In genomic region chr17:75855310-75856061, GRCh38 we compare ENCODE assay signal across 1 cellular context.
TF ChIP-seq lines count a peak whose summit lies in the region.

WBP2 (minus strand) TSS chr17:75855335; CDS start chr17:75855297, 38 bp downstream.

TF ChIP-seq in GM12878, 131 proteins besides CTCF, POLR2A, EP300 and RAD21 (continued from another document and continues in another):
- peak; percentile 92 for TF ChIP-seq CREM (IDR thresholded peaks at IDR 0.05; ENCODE audit: low read depth)
- TF ChIP-seq SREBF2 (IDR thresholded peaks at IDR 0.05; ENCODE audit: low read length): no peak
- TF ChIP-seq SIX5 (IDR thresholded peaks at IDR 0.05; ENCODE audit: low read depth, low read length, severe bottlenecking): peak; percentile 99
- TF ChIP-seq, protein P1, sequence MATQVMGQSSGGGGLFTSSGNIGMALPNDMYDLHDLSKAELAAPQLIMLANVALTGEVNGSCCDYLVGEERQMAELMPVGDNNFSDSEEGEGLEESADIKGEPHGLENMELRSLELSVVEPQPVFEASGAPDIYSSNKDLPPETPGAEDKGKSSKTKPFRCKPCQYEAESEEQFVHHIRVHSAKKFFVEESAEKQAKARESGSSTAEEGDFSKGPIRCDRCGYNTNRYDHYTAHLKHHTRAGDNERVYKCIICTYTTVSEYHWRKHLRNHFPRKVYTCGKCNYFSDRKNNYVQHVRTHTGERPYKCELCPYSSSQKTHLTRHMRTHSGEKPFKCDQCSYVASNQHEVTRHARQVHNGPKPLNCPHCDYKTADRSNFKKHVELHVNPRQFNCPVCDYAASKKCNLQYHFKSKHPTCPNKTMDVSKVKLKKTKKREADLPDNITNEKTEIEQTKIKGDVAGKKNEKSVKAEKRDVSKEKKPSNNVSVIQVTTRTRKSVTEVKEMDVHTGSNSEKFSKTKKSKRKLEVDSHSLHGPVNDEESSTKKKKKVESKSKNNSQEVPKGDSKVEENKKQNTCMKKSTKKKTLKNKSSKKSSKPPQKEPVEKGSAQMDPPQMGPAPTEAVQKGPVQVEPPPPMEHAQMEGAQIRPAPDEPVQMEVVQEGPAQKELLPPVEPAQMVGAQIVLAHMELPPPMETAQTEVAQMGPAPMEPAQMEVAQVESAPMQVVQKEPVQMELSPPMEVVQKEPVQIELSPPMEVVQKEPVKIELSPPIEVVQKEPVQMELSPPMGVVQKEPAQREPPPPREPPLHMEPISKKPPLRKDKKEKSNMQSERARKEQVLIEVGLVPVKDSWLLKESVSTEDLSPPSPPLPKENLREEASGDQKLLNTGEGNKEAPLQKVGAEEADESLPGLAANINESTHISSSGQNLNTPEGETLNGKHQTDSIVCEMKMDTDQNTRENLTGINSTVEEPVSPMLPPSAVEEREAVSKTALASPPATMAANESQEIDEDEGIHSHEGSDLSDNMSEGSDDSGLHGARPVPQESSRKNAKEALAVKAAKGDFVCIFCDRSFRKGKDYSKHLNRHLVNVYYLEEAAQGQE (IDR thresholded peaks at IDR 0.05; ENCODE audit: low read depth, low read length): no peak
- TF ChIP-seq SMAD1 (IDR thresholded peaks at IDR 0.05; ENCODE audit: low read depth, partially characterized antibody): peak; percentile 84
- TF ChIP-seq, protein P2, sequence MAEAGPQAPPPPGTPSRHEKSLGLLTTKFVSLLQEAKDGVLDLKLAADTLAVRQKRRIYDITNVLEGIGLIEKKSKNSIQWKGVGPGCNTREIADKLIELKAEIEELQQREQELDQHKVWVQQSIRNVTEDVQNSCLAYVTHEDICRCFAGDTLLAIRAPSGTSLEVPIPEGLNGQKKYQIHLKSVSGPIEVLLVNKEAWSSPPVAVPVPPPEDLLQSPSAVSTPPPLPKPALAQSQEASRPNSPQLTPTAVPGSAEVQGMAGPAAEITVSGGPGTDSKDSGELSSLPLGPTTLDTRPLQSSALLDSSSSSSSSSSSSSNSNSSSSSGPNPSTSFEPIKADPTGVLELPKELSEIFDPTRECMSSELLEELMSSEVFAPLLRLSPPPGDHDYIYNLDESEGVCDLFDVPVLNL (IDR thresholded peaks at IDR 0.05; ENCODE audit: low read depth, low read length): no peak
- peak in 1 of 2 experiments; percentile 75; a peak in 2 of 4 replicates for TF ChIP-seq ETV6 (conservative IDR thresholded peaks at IDR 0.05 in 1 of 2, IDR thresholded peaks at IDR 0.05 in 1 of 2; ENCODE audit: borderline replicate concordance in 1 of 2, low read depth in 1 of 2)
- peak; percentile 100 for TF ChIP-seq HCFC1 (IDR thresholded peaks at IDR 0.05; ENCODE audit: low read length)
- TF ChIP-seq, protein P3, sequence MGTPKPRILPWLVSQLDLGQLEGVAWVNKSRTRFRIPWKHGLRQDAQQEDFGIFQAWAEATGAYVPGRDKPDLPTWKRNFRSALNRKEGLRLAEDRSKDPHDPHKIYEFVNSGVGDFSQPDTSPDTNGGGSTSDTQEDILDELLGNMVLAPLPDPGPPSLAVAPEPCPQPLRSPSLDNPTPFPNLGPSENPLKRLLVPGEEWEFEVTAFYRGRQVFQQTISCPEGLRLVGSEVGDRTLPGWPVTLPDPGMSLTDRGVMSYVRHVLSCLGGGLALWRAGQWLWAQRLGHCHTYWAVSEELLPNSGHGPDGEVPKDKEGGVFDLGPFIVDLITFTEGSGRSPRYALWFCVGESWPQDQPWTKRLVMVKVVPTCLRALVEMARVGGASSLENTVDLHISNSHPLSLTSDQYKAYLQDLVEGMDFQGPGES (IDR thresholded peaks at IDR 0.05): peak; percentile 62; the same call in 1 of the 2 replicates
- peak; percentile 86 for TF ChIP-seq PML (IDR thresholded peaks at IDR 0.05; ENCODE audit: low read length)
- TF ChIP-seq, protein P4, sequence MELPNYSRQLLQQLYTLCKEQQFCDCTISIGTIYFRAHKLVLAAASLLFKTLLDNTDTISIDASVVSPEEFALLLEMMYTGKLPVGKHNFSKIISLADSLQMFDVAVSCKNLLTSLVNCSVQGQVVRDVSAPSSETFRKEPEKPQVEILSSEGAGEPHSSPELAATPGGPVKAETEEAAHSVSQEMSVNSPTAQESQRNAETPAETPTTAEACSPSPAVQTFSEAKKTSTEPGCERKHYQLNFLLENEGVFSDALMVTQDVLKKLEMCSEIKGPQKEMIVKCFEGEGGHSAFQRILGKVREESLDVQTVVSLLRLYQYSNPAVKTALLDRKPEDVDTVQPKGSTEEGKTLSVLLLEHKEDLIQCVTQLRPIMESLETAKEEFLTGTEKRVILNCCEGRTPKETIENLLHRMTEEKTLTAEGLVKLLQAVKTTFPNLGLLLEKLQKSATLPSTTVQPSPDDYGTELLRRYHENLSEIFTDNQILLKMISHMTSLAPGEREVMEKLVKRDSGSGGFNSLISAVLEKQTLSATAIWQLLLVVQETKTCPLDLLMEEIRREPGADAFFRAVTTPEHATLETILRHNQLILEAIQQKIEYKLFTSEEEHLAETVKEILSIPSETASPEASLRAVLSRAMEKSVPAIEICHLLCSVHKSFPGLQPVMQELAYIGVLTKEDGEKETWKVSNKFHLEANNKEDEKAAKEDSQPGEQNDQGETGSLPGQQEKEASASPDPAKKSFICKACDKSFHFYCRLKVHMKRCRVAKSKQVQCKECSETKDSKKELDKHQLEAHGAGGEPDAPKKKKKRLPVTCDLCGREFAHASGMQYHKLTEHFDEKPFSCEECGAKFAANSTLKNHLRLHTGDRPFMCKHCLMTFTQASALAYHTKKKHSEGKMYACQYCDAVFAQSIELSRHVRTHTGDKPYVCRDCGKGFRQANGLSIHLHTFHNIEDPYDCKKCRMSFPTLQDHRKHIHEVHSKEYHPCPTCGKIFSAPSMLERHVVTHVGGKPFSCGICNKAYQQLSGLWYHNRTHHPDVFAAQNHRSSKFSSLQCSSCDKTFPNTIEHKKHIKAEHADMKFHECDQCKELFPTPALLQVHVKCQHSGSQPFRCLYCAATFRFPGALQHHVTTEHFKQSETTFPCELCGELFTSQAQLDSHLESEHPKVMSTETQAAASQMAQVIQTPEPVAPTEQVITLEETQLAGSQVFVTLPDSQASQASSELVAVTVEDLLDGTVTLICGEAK (IDR thresholded peaks at IDR 0.05; ENCODE audit: borderline replicate concordance): peak; percentile 83; the same call in 1 of the 2 replicates
- TF ChIP-seq MTA3 (IDR thresholded peaks at IDR 0.05; ENCODE audit: borderline replicate concordance, low read length): no peak
- TF ChIP-seq MYB (IDR thresholded peaks at IDR 0.05; ENCODE audit: borderline replicate concordance, low read depth, low read length): no peak
- peak; percentile 69 for TF ChIP-seq KLF5 (IDR thresholded peaks at IDR 0.05; ENCODE audit: partially characterized antibody)
- TF ChIP-seq, protein P5, sequence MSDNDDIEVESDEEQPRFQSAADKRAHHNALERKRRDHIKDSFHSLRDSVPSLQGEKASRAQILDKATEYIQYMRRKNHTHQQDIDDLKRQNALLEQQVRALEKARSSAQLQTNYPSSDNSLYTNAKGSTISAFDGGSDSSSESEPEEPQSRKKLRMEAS (IDR thresholded peaks at IDR 0.05; ENCODE audit: low read depth, low read length): no peak; the same call in 1 of the 2 replicates
- peak; percentile 33; the same call in 1 of the 2 replicates for TF ChIP-seq ZBTB33 (IDR thresholded peaks at IDR 0.05)
- TF ChIP-seq TBL1XR1 (IDR thresholded peaks at IDR 0.05; ENCODE audit: low read depth, low read length): peak; percentile 62; the same call in 1 of the 2 replicates
- peak; percentile 43; the same call in 1 of the 2 replicates for TF ChIP-seq TCF3 (IDR thresholded peaks at IDR 0.05; ENCODE audit: borderline replicate concordance, insufficient read depth, low read depth, low read length)
- TF ChIP-seq ZBED1 (IDR thresholded peaks at IDR 0.05; ENCODE audit: borderline replicate concordance): no peak
- TF ChIP-seq, protein P6, sequence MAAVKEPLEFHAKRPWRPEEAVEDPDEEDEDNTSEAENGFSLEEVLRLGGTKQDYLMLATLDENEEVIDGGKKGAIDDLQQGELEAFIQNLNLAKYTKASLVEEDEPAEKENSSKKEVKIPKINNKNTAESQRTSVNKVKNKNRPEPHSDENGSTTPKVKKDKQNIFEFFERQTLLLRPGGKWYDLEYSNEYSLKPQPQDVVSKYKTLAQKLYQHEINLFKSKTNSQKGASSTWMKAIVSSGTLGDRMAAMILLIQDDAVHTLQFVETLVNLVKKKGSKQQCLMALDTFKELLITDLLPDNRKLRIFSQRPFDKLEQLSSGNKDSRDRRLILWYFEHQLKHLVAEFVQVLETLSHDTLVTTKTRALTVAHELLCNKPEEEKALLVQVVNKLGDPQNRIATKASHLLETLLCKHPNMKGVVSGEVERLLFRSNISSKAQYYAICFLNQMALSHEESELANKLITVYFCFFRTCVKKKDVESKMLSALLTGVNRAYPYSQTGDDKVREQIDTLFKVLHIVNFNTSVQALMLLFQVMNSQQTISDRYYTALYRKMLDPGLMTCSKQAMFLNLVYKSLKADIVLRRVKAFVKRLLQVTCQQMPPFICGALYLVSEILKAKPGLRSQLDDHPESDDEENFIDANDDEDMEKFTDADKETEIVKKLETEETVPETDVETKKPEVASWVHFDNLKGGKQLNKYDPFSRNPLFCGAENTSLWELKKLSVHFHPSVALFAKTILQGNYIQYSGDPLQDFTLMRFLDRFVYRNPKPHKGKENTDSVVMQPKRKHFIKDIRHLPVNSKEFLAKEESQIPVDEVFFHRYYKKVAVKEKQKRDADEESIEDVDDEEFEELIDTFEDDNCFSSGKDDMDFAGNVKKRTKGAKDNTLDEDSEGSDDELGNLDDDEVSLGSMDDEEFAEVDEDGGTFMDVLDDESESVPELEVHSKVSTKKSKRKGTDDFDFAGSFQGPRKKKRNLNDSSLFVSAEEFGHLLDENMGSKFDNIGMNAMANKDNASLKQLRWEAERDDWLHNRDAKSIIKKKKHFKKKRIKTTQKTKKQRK (IDR thresholded peaks at IDR 0.05; ENCODE audit: low read depth, low read length): no peak
- 0 out of 2 replicates have a peak, but pooled peaks have one; percentile 59 for TF ChIP-seq PAX5 (IDR thresholded peaks at IDR 0.05; ENCODE audit: borderline replicate concordance, low read depth, low read length)
- TF ChIP-seq GATAD2B (conservative IDR thresholded peaks at IDR 0.05; ENCODE audit: low read depth): peak; percentile 89
- peak; percentile 99 for TF ChIP-seq RAD51 (IDR thresholded peaks at IDR 0.05)
- TF ChIP-seq NKRF (conservative IDR thresholded peaks at IDR 0.05): peak; percentile 88
- peak; percentile 97 for TF ChIP-seq POLR2AphosphoS2 (IDR thresholded peaks at IDR 0.05; ENCODE audit: low read depth, low read length)
- peak; percentile 76; the same call in 1 of the 2 replicates for TF ChIP-seq ZNF207 (IDR thresholded peaks at IDR 0.05; ENCODE audit: borderline replicate concordance)
- TF ChIP-seq, protein P7, sequence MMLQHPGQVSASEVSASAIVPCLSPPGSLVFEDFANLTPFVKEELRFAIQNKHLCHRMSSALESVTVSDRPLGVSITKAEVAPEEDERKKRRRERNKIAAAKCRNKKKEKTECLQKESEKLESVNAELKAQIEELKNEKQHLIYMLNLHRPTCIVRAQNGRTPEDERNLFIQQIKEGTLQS (IDR thresholded peaks at IDR 0.05; ENCODE audit: borderline replicate concordance, extremely low read depth, low read depth, low read length): peak; percentile 89; the same call in 1 of the 2 replicates
- TF ChIP-seq HSF1 (IDR thresholded peaks at IDR 0.05; ENCODE audit: low read depth, low read length): no peak
- peak; percentile 49; the same call in 1 of the 2 replicates for TF ChIP-seq ZNF217 (IDR thresholded peaks at IDR 0.05)
- TF ChIP-seq E2F8 (IDR thresholded peaks at IDR 0.05; ENCODE audit: low read depth, partially characterized antibody): no peak
